ENCODE assay signal across 8 cellular contexts in the genomic region with DNA sequence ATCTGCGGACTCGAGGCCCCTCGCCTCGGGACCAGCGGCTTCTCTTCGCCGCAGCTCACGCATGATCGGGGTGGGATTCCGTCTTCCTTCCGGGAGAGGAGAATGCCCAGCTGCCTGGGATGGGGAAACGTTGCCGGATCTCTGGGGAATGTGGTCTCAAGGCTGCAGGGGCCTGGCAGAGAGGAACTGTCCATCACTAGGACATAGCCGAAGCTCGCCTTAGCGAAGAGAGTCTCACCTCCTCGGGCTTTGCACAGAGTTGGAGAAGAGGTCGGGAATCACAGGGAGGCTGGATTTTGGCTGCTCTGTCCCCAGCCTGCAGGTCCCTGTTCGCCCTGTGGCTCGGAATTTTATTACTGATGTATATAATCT. TPM values are rescaled to one million over a fixed set of nuclear protein-coding genes. Genes with fewer than 3 reads are reported as not detected.
A peak's percentile ranks its signal among the peaks of the same experiment; 100 is the strongest.
DNase-seq lines count a peak whose midpoint lies in the region; ATAC-seq and TF ChIP-seq lines count a peak whose summit lies in the region.

No MANE protein-coding gene starts in this region.

- intact Hi-C loops in Panc1 (cut with micrococcal nuclease; ENCODE audit: unreplicated experiment), result loop anchor here (10.0 kb wide), 1 partner anchor 237 kb away; no protein-coding TSS in a partner anchor

- H3K27ac ChIP-seq in Panc1 (ENCODE audit: low read length), result no peak overlapping the region
- peak overlapping the region; percentile 5 for H3K27ac ChIP-seq in muscle layer of duodenum (ENCODE audit: low read length)

- H3K27me3 ChIP-seq in Panc1 (ENCODE audit: control insufficient read depth, insufficient read depth, low read length) (peaks cover 14% of the 10 kb centered on the region), endocrine pancreas (ENCODE audit: control insufficient read depth, insufficient read depth, low read length) (no peaks in the 10 kb centered on the region), muscle layer of duodenum (ENCODE audit: low read depth, low read length) (peaks cover 5% of the 10 kb centered on the region)

- CTCF ChIA-PET in Panc1 (lab: Charles Lee), result no interaction called here

- H3K36me3 ChIP-seq in Panc1 (ENCODE audit: control insufficient read depth, insufficient read depth, low read length) (no peaks in the 10 kb centered on the region; the same call in 1 of the 2 replicates), endocrine pancreas (ENCODE audit: control insufficient read depth, insufficient read depth, low read length) (no peaks in the 10 kb centered on the region), muscle layer of duodenum (ENCODE audit: control insufficient read depth in 1 of 2, insufficient read depth in 2 of 2, low read length in 2 of 2) (peaks cover 0 to 11% of the 10 kb centered on the region in 2 donors)

- H3K4me1 ChIP-seq in Panc1 (ENCODE audit: control insufficient read depth, insufficient read depth, low read length) (peaks cover 8% of the 10 kb centered on the region; the same call in 1 of the 2 replicates), endocrine pancreas (ENCODE audit: control insufficient read depth, insufficient read depth, low read length) (no peaks in the 10 kb centered on the region), muscle layer of duodenum (ENCODE audit: control insufficient read depth in 1 of 2, insufficient read depth in 2 of 2, low read length in 2 of 2) (peaks cover 0 to 17% of the 10 kb centered on the region in 2 donors)

- no TSS peak for BruUV-seq in Panc1 (replicated peaks; lab: Mats Ljungman, UMichigan)

- peak overlapping the region; percentile 88 for H3K4me3 ChIP-seq in GM12865 (ENCODE audit: low read depth, low read length)
- peak overlapping the region; percentile 56 to 76 for H3K4me3 ChIP-seq in Panc1 (ENCODE audit: low read depth in 2 of 2, low read length in 2 of 2)
- H3K4me3 ChIP-seq in endocrine pancreas (ENCODE audit: control insufficient read depth, insufficient read depth, low read length), result peak overlapping the region; percentile 15
- peak overlapping the region; percentile 67 to 85 for H3K4me3 ChIP-seq in muscle layer of duodenum (ENCODE audit: low read depth in 1 of 2, low read length in 2 of 2)

- ATAC-seq in Panc1, result peak; percentile 52
- no peak for ATAC-seq in HG03159 (IDR thresholded peaks at IDR 0.05; ENCODE audit: unreplicated experiment)
- ATAC-seq in HG03469 (IDR thresholded peaks at IDR 0.05; ENCODE audit: unreplicated experiment), result no peak
- no peak for ATAC-seq in HG02642 (IDR thresholded peaks at IDR 0.05; ENCODE audit: poor library complexity, unreplicated experiment)

- H3K9ac ChIP-seq in endocrine pancreas (ENCODE audit: control insufficient read depth, insufficient read depth, low read length), result peak overlapping the region; percentile 62

- H3K9me3 ChIP-seq in Panc1 (ENCODE audit: control insufficient read depth, insufficient read depth, low read depth, low read length) (no peaks in the 10 kb centered on the region), endocrine pancreas (ENCODE audit: control insufficient read depth, low read length) (no peaks in the 10 kb centered on the region), muscle layer of duodenum (ENCODE audit: control insufficient read depth in 1 of 2, low read length in 2 of 2) (no peaks in the 10 kb centered on the region)

- POLR2A ChIA-PET in Panc1 (lab: Charles Lee), result no interaction called here

- TF ChIP-seq CTCF in GM12865 (IDR thresholded peaks at IDR 0.05; ENCODE audit: insufficient read depth, low read depth, low read length, missing control alignments) (no peak), Panc1 (IDR thresholded peaks at IDR 0.05) (no peak)

- in situ Hi-C loops in Panc1 (cut with HindIII; ENCODE audit: low pct_unique_long_range_greater_than_20kb, low sequenced_read_pairs), result no loop called here

- no peak for DNase-seq in GM12865 (ENCODE audit: low read depth)
- DNase-seq in Panc1 (ENCODE audit: low read depth, low spot score), result no peak
- no peak for DNase-seq in GM19238 (ENCODE audit: insufficient read length, low spot score)

RNA-seq across cellular contexts. Expression of gene RAI14, which starts 1.4 kb away (rescaled TPM):
- 18.5 TPM for total RNA-seq in Panc1 (2021; ENCODE audit: unreplicated experiment)
- 6.9 TPM for polyA plus RNA-seq in Panc1 (2012; ENCODE audit: insufficient read length)

Comparison
In these comparisons a context has a peak if more than half of its experiments do, and no peak if none do; other contexts are left out.
1. H3K4me3 ChIP-seq: peak in every context shown above with its lines; median percentile 88 in GM12865; 76 in muscle layer of duodenum; 66 in Panc1; 15 in endocrine pancreas.